ENCODE assay signal across 9 cellular contexts in the genomic region with DNA sequence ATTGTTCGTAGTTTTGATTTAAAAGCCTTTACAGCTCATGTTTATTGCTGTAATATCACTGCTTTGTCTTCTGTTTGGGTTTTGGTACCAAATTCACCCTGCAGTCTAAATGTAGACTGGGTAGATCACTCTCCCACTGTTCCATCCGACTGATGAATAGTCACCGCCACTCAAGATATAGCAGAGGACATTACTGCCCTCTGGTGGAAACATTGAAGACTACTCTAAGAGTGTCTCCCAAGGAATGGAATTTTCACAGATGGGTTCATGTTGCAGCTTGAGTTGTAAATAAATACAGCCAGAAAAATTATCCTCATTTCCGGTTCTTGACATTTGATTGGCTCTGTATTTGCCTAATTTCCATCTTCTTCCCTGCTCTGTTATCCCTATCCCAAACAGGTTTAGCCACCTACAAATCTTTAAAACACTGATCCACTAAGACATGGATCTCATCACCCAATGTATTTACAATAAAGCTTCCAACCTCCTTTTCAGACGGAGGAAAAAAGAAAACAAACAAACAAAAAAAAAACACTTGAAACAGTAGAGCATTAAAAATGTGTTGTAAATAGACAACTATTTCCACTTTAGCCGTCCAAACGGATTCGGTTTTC.
DNase-seq lines count a peak whose midpoint lies in the region; ATAC-seq and TF ChIP-seq lines count a peak whose summit lies in the region.
"Had no signal": no experiment of that assay in that cellular context is flagged by ENCODE, and none has a peak within 500 bp of the region (broad histone marks: within the 10 kb centered on the region; RNA-seq: fewer than 3 reads in every experiment).

No MANE protein-coding gene starts in this region.

- H3K27ac Mint-ChIP-seq in activated CD4-positive, alpha-beta memory T cell treated with anti-CD3 and anti-CD28 coated beads, Interleukin-2, amount 10 ng/mL, durations not matched to agents 7 days and 5 days = no peak overlapping the region
- H3K27ac Mint-ChIP-seq: dendritic cell treated with granulocyte-macrophage colony-stimulating factor and Interleukin-4, amounts not matched to agents 40 ng/mL and 50 ng/mL, for 4 days had no signal

- no peak overlapping the region for H3K27ac ChIP-seq in right atrium auricular region
- H3K27ac ChIP-seq in gastrocnemius medialis = no peak overlapping the region

- H3K27me3 Mint-ChIP-seq in activated CD4-positive, alpha-beta memory T cell treated with anti-CD3 and anti-CD28 coated beads, Interleukin-2, amount 10 ng/mL, durations not matched to agents 7 days and 5 days = no peaks in the 10 kb centered on the region
- H3K27me3 Mint-ChIP-seq: dendritic cell treated with granulocyte-macrophage colony-stimulating factor and Interleukin-4, amounts not matched to agents 40 ng/mL and 50 ng/mL, for 4 days had no signal

- H3K9me3 ChIP-seq in adipocyte (ENCODE audit: control insufficient read depth, low read length) = no peaks in the 10 kb centered on the region
- no peaks in the 10 kb centered on the region for H3K9me3 ChIP-seq in right atrium auricular region
- H3K9me3 ChIP-seq in gastrocnemius medialis = no peaks in the 10 kb centered on the region

- no peaks in the 10 kb centered on the region for H3K4me1 Mint-ChIP-seq in activated CD4-positive, alpha-beta memory T cell treated with anti-CD3 and anti-CD28 coated beads, Interleukin-2, amount 10 ng/mL, durations not matched to agents 7 days and 5 days

- intact Hi-C loops in gastrocnemius medialis (cut with DNase I; ENCODE audit: low total_unique reads) = loop anchor here (2.0 to 10.0 kb wide), 2 partner anchors 179 to 775 kb away; no protein-coding TSS in a partner anchor

- H3K36me3 ChIP-seq in adipocyte (ENCODE audit: control insufficient read depth, insufficient read depth, low read length, severe bottlenecking) = no peaks in the 10 kb centered on the region
- no peaks in the 10 kb centered on the region for H3K36me3 ChIP-seq in right atrium auricular region
- no peaks in the 10 kb centered on the region for H3K36me3 ChIP-seq in gastrocnemius medialis

- in situ Hi-C loops in gastrocnemius medialis (cut with MboI; ENCODE audit: low sequenced_read_pairs in 4 of 4) = loop anchor here in 1 of 4 donors (25.0 kb wide), 1 partner anchor 766 kb away; no protein-coding TSS in a partner anchor

- H3K4me3 ChIP-seq in adipocyte (ENCODE audit: low read length) (no peak overlapping the region), right atrium auricular region (no peak overlapping the region), gastrocnemius medialis (no peak overlapping the region)

- H3K4me1 ChIP-seq in adipocyte (ENCODE audit: control insufficient read depth, insufficient read depth, low read length) (peaks cover 13% of the 10 kb centered on the region), right atrium auricular region (no peaks in the 10 kb centered on the region), gastrocnemius medialis (no peaks in the 10 kb centered on the region)

- no peaks in the 10 kb centered on the region for H3K36me3 Mint-ChIP-seq in activated CD4-positive, alpha-beta memory T cell treated with anti-CD3 and anti-CD28 coated beads, Interleukin-2, amount 10 ng/mL, durations not matched to agents 7 days and 5 days (ENCODE audit: low read depth)

- CTCF ChIA-PET in activated CD4-positive, alpha-beta memory T cell treated with anti-CD3 and anti-CD28 coated beads, Interleukin-2, amount 10 ng/mL, durations not matched to agents 7 days and 5 days (lab: Charles Lee) = interaction anchor here (0.5 to 1.8 kb wide), 6 partner anchors 183 to 776 kb away, joined by 3 to 12 read pairs (median 4); a partner anchor contains a TSS

- TF ChIP-seq CTCF in right atrium auricular region (IDR thresholded peaks at IDR 0.05) (peak; percentile 59 to 87), gastrocnemius medialis (IDR thresholded peaks at IDR 0.05 in 4 of 5, conservative IDR thresholded peaks at IDR 0.05 in 1 of 5) (peak; percentile 5 to 53 (median 41))

- ATAC-seq in GM19438 (IDR thresholded peaks at IDR 0.05; ENCODE audit: low read depth, unreplicated experiment) (peak; percentile 89), HG03196 (IDR thresholded peaks at IDR 0.05; ENCODE audit: unreplicated experiment) (peak; percentile 88), gastrocnemius medialis (peak in 1 of 2 donors; percentile 52)

- no peak overlapping the region for H3K4me3 Mint-ChIP-seq in activated CD4-positive, alpha-beta memory T cell treated with anti-CD3 and anti-CD28 coated beads, Interleukin-2, amount 10 ng/mL, durations not matched to agents 7 days and 5 days
- H3K4me3 Mint-ChIP-seq: dendritic cell treated with granulocyte-macrophage colony-stimulating factor and Interleukin-4, amounts not matched to agents 40 ng/mL and 50 ng/mL, for 4 days had no signal

- H3K9me3 Mint-ChIP-seq in activated CD4-positive, alpha-beta memory T cell treated with anti-CD3 and anti-CD28 coated beads, Interleukin-2, amount 10 ng/mL, durations not matched to agents 7 days and 5 days = no peaks in the 10 kb centered on the region
- H3K9me3 Mint-ChIP-seq: dendritic cell treated with granulocyte-macrophage colony-stimulating factor and Interleukin-4, amounts not matched to agents 40 ng/mL and 50 ng/mL, for 4 days had no signal

- no peak overlapping the region for H3K9ac ChIP-seq in adipocyte (ENCODE audit: low read length)

- peak; percentile 53 for DNase-seq in ELR (ENCODE audit: low read depth)
- peak; percentile 55 for DNase-seq in NCI-H2196 (lab: John Stamatoyannopoulos, UW; ENCODE audit: unreplicated experiment)
- peak; percentile 53 for DNase-seq in adipocyte (ENCODE audit: low read depth)
- DNase-seq in right atrium auricular region (ENCODE audit: low spot score) = no peak
- DNase-seq in gastrocnemius medialis = no peak
- no peak for DNase-seq in activated CD4-positive, alpha-beta memory T cell treated with anti-CD3 and anti-CD28 coated beads, Interleukin-2, amount 10 ng/mL, durations not matched to agents 7 days and 5 days

- no peak for TF ChIP-seq POLR2A in gastrocnemius medialis (IDR thresholded peaks at IDR 0.05)

- H3K27me3 ChIP-seq in adipocyte (replicated peaks; ENCODE audit: control insufficient read depth, insufficient read depth, low read length) (peaks cover 5% of the 10 kb centered on the region), right atrium auricular region (no peaks in the 10 kb centered on the region), gastrocnemius medialis (no peaks in the 10 kb centered on the region)

- POLR2A ChIA-PET in activated CD4-positive, alpha-beta memory T cell treated with anti-CD3 and anti-CD28 coated beads, Interleukin-2, amount 10 ng/mL, durations not matched to agents 7 days and 5 days (lab: Charles Lee) = no interaction called here

Comparison
In these comparisons a context has a peak if more than half of its experiments do, and no peak if none do; other contexts are left out.
1. DNase-seq: peak in ELR (single experiment), NCI-H2196 (single experiment) and adipocyte (single experiment); none in right atrium auricular region (single experiment), gastrocnemius medialis (0 of 2) and activated CD4-positive, alpha-beta memory T cell treated with anti-CD3 and anti-CD28 coated beads, Interleukin-2, amount 10 ng/mL, durations not matched to agents 7 days and 5 days (single experiment).